10 cellular contexts compared by ENCODE assay signal in genomic region chr13:27264181-27264580, GRCh38.
DNase-seq lines count a peak whose midpoint lies in the region; ATAC-seq and TF ChIP-seq lines count a peak whose summit lies in the region.
"Had no signal": no experiment of that assay in that cellular context is flagged by ENCODE, and none has a peak within 500 bp of the region (broad histone marks: within the 10 kb centered on the region; RNA-seq: fewer than 3 reads in every experiment).

No MANE protein-coding gene starts in this region.

- TF ChIP-seq CTCF in cardiac fibroblast (IDR thresholded peaks at IDR 0.05; ENCODE audit: low read depth, low read length): no peak

- DNase-seq in AG20443 (ENCODE audit: low spot score) (peak; percentile 71), NCI-H1417 treated with DMSO at 0.1 percent for 48 hours (lab: John Stamatoyannopoulos, UW) (peak; percentile 12), cardiac fibroblast (ENCODE audit: low read depth in 2 of 2) (peak; percentile 72 to 73), midbrain (lab: John Stamatoyannopoulos, UW) (peak; percentile 55), NCI-H345 treated with DMSO at 0.1 percent for 48 hours (lab: John Stamatoyannopoulos, UW; ENCODE audit: unreplicated experiment) (no peak), NCI-H446 (lab: John Stamatoyannopoulos, UW) (no peak), NOMO-1 treated with DMSO at 0.1 percent for 48 hours (lab: John Stamatoyannopoulos, UW; ENCODE audit: unreplicated experiment) (no peak)
- DNase-seq: DND-41, NCI-H446 treated with DMSO at 0.1 percent for 48 hours had no signal

- ATAC-seq in HG02884 (IDR thresholded peaks at IDR 0.05; ENCODE audit: unreplicated experiment): no peak

- H3K4me3 ChIP-seq in cardiac fibroblast (replicated peaks in 1 of 2; ENCODE audit: low read depth in 2 of 2, low read length in 2 of 2): no peak overlapping the region

Comparison
In these comparisons a context has a peak if more than half of its experiments do, and no peak if none do; other contexts are left out.
1. DNase-seq: peak in AG20443 (single experiment), NCI-H1417 treated with DMSO at 0.1 percent for 48 hours (single experiment), cardiac fibroblast (2 of 2) and midbrain (single experiment); none in NCI-H345 treated with DMSO at 0.1 percent for 48 hours (single experiment), NCI-H446 (0 of 2) and NOMO-1 treated with DMSO at 0.1 percent for 48 hours (single experiment).